In genomic region chr1:241838831-241839365, GRCh38 we compare ENCODE assay signal across 20 cellular contexts. TPM values are rescaled to one million over a fixed set of nuclear protein-coding genes. Genes with fewer than 3 reads are reported as not detected.
DNase-seq lines count a peak whose midpoint lies in the region; ATAC-seq lines count a peak whose summit lies in the region.
"Had no signal": no experiment of that assay in that cellular context is flagged by ENCODE, and none has a peak within 500 bp of the region (broad histone marks: within the 10 kb centered on the region; RNA-seq: fewer than 3 reads in every experiment).

No MANE protein-coding gene starts in this region.

- H3K27me3 Mint-ChIP-seq in stimulated activated memory B cell treated with anti-CD40 and anti-IgM and Interleukin-4, amounts not matched to agents 10 μg/mL and 1 μg/mL and 100 μg/mL, for 72 hours, result no peaks in the 10 kb centered on the region

- H3K9me3 ChIP-seq in adipocyte (ENCODE audit: control insufficient read depth, low read length), result no peaks in the 10 kb centered on the region
- H3K9me3 ChIP-seq: BLaER1, psoas muscle, spleen, suprapubic skin had no signal

- ATAC-seq in GM21360 (IDR thresholded peaks at IDR 0.05; ENCODE audit: unreplicated experiment), result peak; percentile 51
- ATAC-seq in HG02884 (IDR thresholded peaks at IDR 0.05; ENCODE audit: unreplicated experiment), result peak; percentile 48
- ATAC-seq in stimulated activated memory B cell treated with anti-CD40 and anti-IgM and Interleukin-4, amounts not matched to agents 10 μg/mL and 1 μg/mL and 100 μg/mL, for 72 hours, result peak; percentile 36
- no peak for ATAC-seq in Right ventricle myocardium inferior
- ATAC-seq: psoas muscle had no signal

- no peaks in the 10 kb centered on the region for H3K36me3 ChIP-seq in adipocyte (ENCODE audit: control insufficient read depth, insufficient read depth, low read length, severe bottlenecking)
- H3K36me3 ChIP-seq: BLaER1, cardiac muscle cell, spleen, suprapubic skin had no signal

- H3K27ac Mint-ChIP-seq in stimulated activated memory B cell treated with anti-CD40 and anti-IgM and Interleukin-4, amounts not matched to agents 10 μg/mL and 1 μg/mL and 100 μg/mL, for 72 hours, result peak overlapping the region; percentile 51
- H3K27ac Mint-ChIP-seq: activated naive CD8-positive, alpha-beta T cell treated with anti-CD3 and anti-CD28 coated beads, Interleukin-2, amount 50 U/mL, for 24 hours; activated T-helper 2 cell treated with anti-CD3 and anti-CD28 coated beads, Interferon-gamma antibody, Interleukin-2, Interleukin-4, amounts not matched to agents 10 μg/mL and 5 μg/mL and 100 μg/mL, durations not matched to agents 14 hours and 24 hours and 36 hours had no signal

- H3K4me3 Mint-ChIP-seq in stimulated activated memory B cell treated with anti-CD40 and anti-IgM and Interleukin-4, amounts not matched to agents 10 μg/mL and 1 μg/mL and 100 μg/mL, for 72 hours, result no peak overlapping the region
- H3K4me3 Mint-ChIP-seq: activated naive CD8-positive, alpha-beta T cell treated with anti-CD3 and anti-CD28 coated beads, Interleukin-2, amount 50 U/mL, for 24 hours; T-helper 1 cell treated with Interleukin-12 subunit alpha and Interleukin-12 subunit beta and Interleukin-4 antibody, amounts not matched to agents 30 μg/mL and 1 μg/mL, for 36 hours had no signal

- intact Hi-C loops in Right ventricle myocardium inferior (cut with DNase I), result no loop called here

- H3K4me3 ChIP-seq in adipocyte (ENCODE audit: low read length), result no peak overlapping the region
- H3K4me3 ChIP-seq: BLaER1, cardiac muscle cell, psoas muscle, spleen, suprapubic skin had no signal

- H3K4me1 Mint-ChIP-seq in stimulated activated memory B cell treated with anti-CD40 and anti-IgM and Interleukin-4, amounts not matched to agents 10 μg/mL and 1 μg/mL and 100 μg/mL, for 72 hours, result peaks cover 24% of the 10 kb centered on the region

- no peak overlapping the region for H3K9ac ChIP-seq in adipocyte (ENCODE audit: low read length)
- H3K9ac ChIP-seq: BLaER1 had no signal

- in situ Hi-C loops in ACHN (cut with HindIII; ENCODE audit: low pct_ligation_motif_present, low pct_unique_long_range_greater_than_20kb, low sequenced_read_pairs), result no loop called here

- H3K4me1 ChIP-seq in adipocyte (ENCODE audit: control insufficient read depth, insufficient read depth, low read length), result peaks cover 22% of the 10 kb centered on the region
- H3K4me1 ChIP-seq: BLaER1, psoas muscle, suprapubic skin had no signal

- H3K27me3 ChIP-seq in adipocyte (replicated peaks; ENCODE audit: control insufficient read depth, insufficient read depth, low read length), result no peaks in the 10 kb centered on the region
- H3K27me3 ChIP-seq: BLaER1, spleen had no signal

- no peaks in the 10 kb centered on the region for H3K36me3 Mint-ChIP-seq in stimulated activated memory B cell treated with anti-CD40 and anti-IgM and Interleukin-4, amounts not matched to agents 10 μg/mL and 1 μg/mL and 100 μg/mL, for 72 hours

- H3K9me3 Mint-ChIP-seq in stimulated activated memory B cell treated with anti-CD40 and anti-IgM and Interleukin-4, amounts not matched to agents 10 μg/mL and 1 μg/mL and 100 μg/mL, for 72 hours, result no peaks in the 10 kb centered on the region
- H3K9me3 Mint-ChIP-seq: activated naive CD8-positive, alpha-beta T cell treated with anti-CD3 and anti-CD28 coated beads, Interleukin-2, amount 50 U/mL, for 24 hours; activated T-helper 2 cell treated with anti-CD3 and anti-CD28 coated beads, Interferon-gamma antibody, Interleukin-2, Interleukin-4, amounts not matched to agents 10 μg/mL and 5 μg/mL and 100 μg/mL, durations not matched to agents 14 hours and 24 hours and 36 hours; T-helper 1 cell treated with Interleukin-12 subunit alpha and Interleukin-12 subunit beta and Interleukin-4 antibody, amounts not matched to agents 30 μg/mL and 1 μg/mL, for 36 hours had no signal

- DNase-seq in adipocyte (ENCODE audit: low read depth) (peak; percentile 21), Right ventricle myocardium inferior (ENCODE audit: missing footprints) (no peak), ACHN (no peak), DMS114 treated with DMSO at 0.1 percent for 48 hours (lab: John Stamatoyannopoulos, UW; ENCODE audit: unreplicated experiment) (no peak)
- DNase-seq: activated CD4-positive, CD25-positive, alpha-beta regulatory T cell; activated naive CD8-positive, alpha-beta T cell treated with anti-CD3 and anti-CD28 coated beads, Interleukin-2, amount 50 U/mL, for 24 hours; midbrain; NCI-H1105 treated with DMSO at 0.1 percent for 48 hours; NCI-H510A treated with DMSO at 0.1 percent for 48 hours; psoas muscle; Right ventricle myocardium superior; spleen had no signal

RNA-seq across cellular contexts. Expression of gene EXO1, which starts 9.1 kb away (rescaled TPM):
- total RNA-seq in Right ventricle myocardium inferior, result 0.65 TPM
